ENCODE assay signal across 1 cellular context in the genomic region with DNA sequence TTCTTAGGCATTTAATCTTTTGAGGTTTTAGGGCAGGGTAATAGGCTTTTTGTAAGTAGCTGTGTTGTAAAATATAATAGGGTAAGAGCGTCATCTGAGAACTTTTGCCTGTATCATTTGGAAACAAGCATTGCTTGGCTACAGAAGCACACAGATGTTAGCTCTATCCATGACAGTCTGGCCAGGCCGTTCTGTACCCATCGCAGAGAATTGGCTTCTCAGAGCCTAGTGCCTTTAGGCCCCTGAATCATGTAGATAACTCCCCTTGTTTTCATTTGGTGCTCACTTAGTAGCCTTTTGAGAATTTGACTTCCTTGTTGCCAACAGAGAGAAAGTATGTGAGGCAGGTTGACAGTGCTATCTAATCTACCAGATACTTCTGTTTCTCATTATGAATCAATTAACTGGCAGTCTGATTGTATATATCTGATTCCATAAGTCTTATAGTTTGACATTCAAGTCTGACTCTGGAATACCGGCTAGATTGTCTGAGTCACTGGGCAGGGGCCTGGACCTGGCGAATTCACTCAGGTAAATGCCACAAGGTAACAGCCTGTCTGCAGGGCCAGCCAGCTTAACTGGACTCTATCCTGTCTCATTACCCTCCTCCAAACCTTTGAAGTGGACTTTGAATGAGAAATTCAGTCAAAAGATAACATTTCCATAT.
TF ChIP-seq lines count a peak whose summit lies in the region.

No MANE protein-coding gene starts in this region.

TF ChIP-seq in IMR-90, 13 proteins besides CTCF, POLR2A, EP300 and RAD21:
- TF ChIP-seq MXI1 (IDR thresholded peaks at IDR 0.05; ENCODE audit: borderline replicate concordance, low read depth, low read length) (no peak), CHD1 (IDR thresholded peaks at IDR 0.05; ENCODE audit: low read depth, low read length) (no peak), RCOR1 (IDR thresholded peaks at IDR 0.05; ENCODE audit: insufficient replicate concordance, low read length) (no peak), CEBPB (IDR thresholded peaks at IDR 0.05; ENCODE audit: low read depth, low read length) (no peak), SMC3 (IDR thresholded peaks at IDR 0.05; ENCODE audit: low read depth, low read length) (no peak), BHLHE40 (IDR thresholded peaks at IDR 0.05; ENCODE audit: low read depth, low read length) (no peak)
- TF ChIP-seq, protein P1, sequence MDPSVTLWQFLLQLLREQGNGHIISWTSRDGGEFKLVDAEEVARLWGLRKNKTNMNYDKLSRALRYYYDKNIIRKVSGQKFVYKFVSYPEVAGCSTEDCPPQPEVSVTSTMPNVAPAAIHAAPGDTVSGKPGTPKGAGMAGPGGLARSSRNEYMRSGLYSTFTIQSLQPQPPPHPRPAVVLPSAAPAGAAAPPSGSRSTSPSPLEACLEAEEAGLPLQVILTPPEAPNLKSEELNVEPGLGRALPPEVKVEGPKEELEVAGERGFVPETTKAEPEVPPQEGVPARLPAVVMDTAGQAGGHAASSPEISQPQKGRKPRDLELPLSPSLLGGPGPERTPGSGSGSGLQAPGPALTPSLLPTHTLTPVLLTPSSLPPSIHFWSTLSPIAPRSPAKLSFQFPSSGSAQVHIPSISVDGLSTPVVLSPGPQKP (IDR thresholded peaks at IDR 0.05; ENCODE audit: borderline replicate concordance, low read depth, low read length) = no peak
- TF ChIP-seq, protein P2, sequence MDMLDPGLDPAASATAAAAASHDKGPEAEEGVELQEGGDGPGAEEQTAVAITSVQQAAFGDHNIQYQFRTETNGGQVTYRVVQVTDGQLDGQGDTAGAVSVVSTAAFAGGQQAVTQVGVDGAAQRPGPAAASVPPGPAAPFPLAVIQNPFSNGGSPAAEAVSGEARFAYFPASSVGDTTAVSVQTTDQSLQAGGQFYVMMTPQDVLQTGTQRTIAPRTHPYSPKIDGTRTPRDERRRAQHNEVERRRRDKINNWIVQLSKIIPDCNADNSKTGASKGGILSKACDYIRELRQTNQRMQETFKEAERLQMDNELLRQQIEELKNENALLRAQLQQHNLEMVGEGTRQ (IDR thresholded peaks at IDR 0.05; ENCODE audit: low read depth, low read length) = no peak
TF ChIP-seq in IMR-90: peak in this region for 0.
